Comparison of ENCODE assay signal across 9 cellular contexts in genomic region chr10:26254616-26255015, GRCh38. TPM values are rescaled to one million over a fixed set of nuclear protein-coding genes. Genes with fewer than 3 reads are reported as not detected.
"Had no signal": no experiment of that assay in that cellular context is flagged by ENCODE, and none has a peak within 500 bp of the region (broad histone marks: within the 10 kb centered on the region; RNA-seq: fewer than 3 reads in every experiment).

No MANE protein-coding gene starts in this region.

- H3K27ac Mint-ChIP-seq: GM23338, HFFc6 had no signal

- DNase-seq: H7, HFFc6, IMR-90 had no signal

- H3K4me1 Mint-ChIP-seq: GM23338 had no signal

- H3K36me3 ChIP-seq: HAP-1 had no signal

- H3K4me2 ChIP-seq: GM23338 had no signal

- ATAC-seq: GM23338, HCT116 had no signal

- H2AFZ ChIP-seq: GM23338 had no signal

- FAIRE-seq: HTR-8/SVneo had no signal

- H3K4me3 ChIP-seq: GM23338, HAP-1 had no signal

- H3K9me3 ChIP-seq: HAP-1 had no signal

- H3K4me3 Mint-ChIP-seq: GM23338, HFFc6 had no signal

- H3K9me3 Mint-ChIP-seq: GM23338 had no signal

- H3K4me1 ChIP-seq: HAP-1 had no signal

RNA-seq across cellular contexts. Expression of gene GAD2, which starts 38.0 kb away (rescaled TPM):
- total RNA-seq: H4, HFFc6, HT-29, IMR-90 had no signal
- polyA plus RNA-seq: IMR-90 had no signal
